In genomic region chr10:119178371-119179119, GRCh38 we compare ENCODE assay signal across 1 cellular context.
TF ChIP-seq lines count a peak whose summit lies in the region.

PRDX3 (minus strand) TSS chr10:119178812; CDS start chr10:119178790, 22 bp downstream.

TF ChIP-seq in HepG2, 621 proteins besides CTCF, POLR2A, EP300 and RAD21 (continued from another document and continues in another):
- TF ChIP-seq ARID3A (IDR thresholded peaks at IDR 0.05; ENCODE audit: low read depth, low read length) (no peak), ZMYM4 (CRISPR knock-in tag; IDR thresholded peaks at IDR 0.05) (peak; percentile 74), FOXC1 (CRISPR knock-in tag; IDR thresholded peaks at IDR 0.05; ENCODE audit: borderline replicate concordance) (peak; percentile 69; the same call in 1 of the 2 replicates), SAFB2 (CRISPR knock-in tag; IDR thresholded peaks at IDR 0.05; ENCODE audit: borderline replicate concordance, low read depth) (peak; percentile 83; the same call in 1 of the 2 replicates), HOXA9 (CRISPR knock-in tag; IDR thresholded peaks at IDR 0.05; ENCODE audit: borderline replicate concordance) (no peak), ZZZ3 (CRISPR knock-in tag; IDR thresholded peaks at IDR 0.05; ENCODE audit: borderline replicate concordance) (0 out of 2 replicates have a peak, but pooled peaks have one; percentile 63), FOXO1 (CRISPR knock-in tag; IDR thresholded peaks at IDR 0.05) (no peak), MIER2 (CRISPR knock-in tag; IDR thresholded peaks at IDR 0.05) (no peak), ZGPAT (CRISPR knock-in tag; IDR thresholded peaks at IDR 0.05) (peak; percentile 56), E2F1 (CRISPR knock-in tag; IDR thresholded peaks at IDR 0.05) (peak; percentile 66), MLX (CRISPR knock-in tag; IDR thresholded peaks at IDR 0.05) (0 out of 2 replicates have a peak, but pooled peaks have one; percentile 32), ARID4A (CRISPR knock-in tag; IDR thresholded peaks at IDR 0.05; ENCODE audit: borderline replicate concordance) (peak; percentile 78), RXRB (CRISPR knock-in tag; IDR thresholded peaks at IDR 0.05; ENCODE audit: borderline replicate concordance) (peak; percentile 35; the same call in 1 of the 2 replicates), PBX2 (CRISPR knock-in tag; IDR thresholded peaks at IDR 0.05) (no peak), MNT (IDR thresholded peaks at IDR 0.05) (no peak), ZNF839 (CRISPR knock-in tag; IDR thresholded peaks at IDR 0.05; ENCODE audit: borderline replicate concordance) (peak; percentile 81; the same call in 1 of the 2 replicates), USF2 (IDR thresholded peaks at IDR 0.05; ENCODE audit: low read depth, low read length) (no peak), USF2 (CRISPR knock-in tag; IDR thresholded peaks at IDR 0.05; ENCODE audit: borderline replicate concordance) (0 out of 2 replicates have a peak, but pooled peaks have one; percentile 31), HNF4G (IDR thresholded peaks at IDR 0.05; ENCODE audit: borderline replicate concordance, low read depth, low read length) (no peak), HNF4G (CRISPR knock-in tag; IDR thresholded peaks at IDR 0.05; ENCODE audit: borderline replicate concordance, low read depth) (peak; percentile 20; the same call in 1 of the 2 replicates), THAP9 (CRISPR knock-in tag; IDR thresholded peaks at IDR 0.05; ENCODE audit: borderline replicate concordance) (peak; percentile 95), FOXO4 (CRISPR knock-in tag; conservative IDR thresholded peaks at IDR 0.05) (0 out of 2 replicates have a peak, but pooled peaks have one; percentile 47), ATF2 (CRISPR knock-in tag; IDR thresholded peaks at IDR 0.05) (0 out of 2 replicates have a peak, but pooled peaks have one; percentile 15), ZNF234 (CRISPR knock-in tag; conservative IDR thresholded peaks at IDR 0.05) (no peak), PRDM4 (CRISPR knock-in tag; IDR thresholded peaks at IDR 0.05; ENCODE audit: borderline replicate concordance) (no peak)
